In the genomic region with DNA sequence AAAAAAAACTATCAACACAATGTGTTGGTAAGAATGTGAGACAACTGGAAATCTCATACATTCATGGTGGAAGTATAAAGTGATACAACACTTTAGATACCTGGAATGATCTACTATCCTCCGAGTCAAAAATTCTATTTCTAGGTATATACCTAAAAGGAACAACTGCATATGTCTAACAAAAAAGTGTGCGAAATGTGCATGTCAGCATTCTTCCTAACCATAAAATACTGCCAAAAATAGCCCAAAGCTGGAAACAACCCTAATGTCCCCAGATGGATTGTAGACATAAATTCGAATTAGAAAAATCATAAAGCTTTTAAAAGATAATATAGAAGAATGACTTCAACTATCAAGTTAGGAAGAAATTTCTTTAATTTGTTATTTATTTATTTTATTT, we compare ENCODE assay signal across 2 cellular contexts.
TF ChIP-seq lines count a peak whose summit lies in the region.

No MANE protein-coding gene starts in this region.

TF ChIP-seq in HepG2, 621 proteins besides CTCF, POLR2A, EP300 and RAD21:
- TF ChIP-seq MAFK (conservative IDR thresholded peaks at IDR 0.05 in 1 of 2, IDR thresholded peaks at IDR 0.05 in 1 of 2; ENCODE audit: low read length in 2 of 2) (peak; percentile 60 to 71), MAFF (IDR thresholded peaks at IDR 0.05; ENCODE audit: low read depth, low read length) (peak; percentile 60; the same call in 1 of the 2 replicates), SMYD3 (CRISPR knock-in tag; IDR thresholded peaks at IDR 0.05) (no peak)

TF ChIP-seq in K562, 482 proteins besides CTCF, POLR2A, EP300 and RAD21:
- no peak for TF ChIP-seq HDAC1 (IDR thresholded peaks at IDR 0.05)
- TF ChIP-seq SLC30A9 (CRISPR knock-in tag; IDR thresholded peaks at IDR 0.05) = no peak
- TF ChIP-seq ELK3 (CRISPR knock-in tag; IDR thresholded peaks at IDR 0.05) = no peak
- TF ChIP-seq ZNF316 (IDR thresholded peaks at IDR 0.05) = peak; percentile 39; the same call in 1 of the 2 replicates
